ENCODE assay signal across 14 cellular contexts in the genomic region with DNA sequence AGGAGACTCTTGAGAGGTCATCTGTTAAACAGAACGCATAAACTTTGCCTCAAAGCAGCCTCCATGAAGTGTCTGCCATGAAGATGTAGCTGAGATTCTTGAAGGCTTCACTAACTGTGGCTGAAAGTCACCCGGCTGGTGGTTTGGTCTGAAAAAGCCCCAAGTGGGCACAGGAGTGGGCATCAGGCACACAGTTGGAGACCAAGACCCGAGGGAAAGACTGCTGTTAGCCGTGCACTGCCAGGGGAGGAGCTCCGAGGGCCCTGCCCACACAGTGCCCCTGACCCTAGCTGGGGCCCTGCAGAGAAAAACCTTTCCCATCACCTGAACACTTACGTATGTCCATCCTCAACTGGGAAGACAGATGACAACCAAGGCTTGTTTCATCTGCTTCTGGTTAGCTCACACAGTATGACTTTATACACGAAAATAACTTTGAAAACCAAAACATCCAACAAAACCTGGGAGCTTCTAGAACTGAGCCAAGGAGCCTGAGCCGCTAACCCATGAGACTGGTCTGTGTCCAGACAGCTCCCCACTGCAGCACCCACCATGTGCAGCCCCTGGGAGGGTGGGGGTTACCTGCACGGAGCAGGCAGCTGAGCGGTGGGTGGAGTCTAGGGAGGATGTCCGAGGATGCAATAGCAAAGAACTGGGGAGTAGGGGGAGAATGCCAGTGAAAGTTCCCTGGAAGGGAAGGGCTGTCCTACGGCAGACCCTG. TPM values are rescaled to one million over a fixed set of nuclear protein-coding genes. Genes with fewer than 3 reads are reported as not detected.
DNase-seq lines count a peak whose midpoint lies in the region; ATAC-seq and TF ChIP-seq lines count a peak whose summit lies in the region.
"Had no signal": no experiment of that assay in that cellular context is flagged by ENCODE, and none has a peak within 500 bp of the region (broad histone marks: within the 10 kb centered on the region; RNA-seq: fewer than 3 reads in every experiment).

No MANE protein-coding gene starts in this region.

- H3K9ac ChIP-seq in BLaER1 = 0 out of 2 replicates have a peak overlapping the region, but pooled peaks have one; percentile 18
- no peak overlapping the region for H3K9ac ChIP-seq in DND-41 (ENCODE audit: low read depth, low read length)

- H3K4me1 ChIP-seq in BLaER1 (peaks cover 48% of the 10 kb centered on the region), DND-41 (ENCODE audit: insufficient read depth, low read length) (peaks cover 45% of the 10 kb centered on the region), OCI-LY7 (ENCODE audit: insufficient read depth, low read length, poor library complexity, severe bottlenecking) (peaks cover 9% of the 10 kb centered on the region)
- H3K4me1 ChIP-seq: prostate gland had no signal

- H3K4me2 ChIP-seq in BLaER1 = peak overlapping the region; percentile 53
- peak overlapping the region; percentile 48 for H3K4me2 ChIP-seq in DND-41 (ENCODE audit: insufficient read depth, low read length)
- no peak overlapping the region; the same call in 1 of the 2 replicates for H3K4me2 ChIP-seq in OCI-LY7 (ENCODE audit: low read length)

- no peaks in the 10 kb centered on the region for H3K27me3 ChIP-seq in BLaER1
- H3K27me3 ChIP-seq in DND-41 (ENCODE audit: insufficient read depth, low read length, poor library complexity) = no peaks in the 10 kb centered on the region

- H4K20me1 ChIP-seq in BLaER1 (peaks cover 89% of the 10 kb centered on the region), DND-41 (ENCODE audit: insufficient read depth, low read length) (peaks cover 71% of the 10 kb centered on the region), OCI-LY7 (ENCODE audit: insufficient read depth, low read length) (peaks cover 29% of the 10 kb centered on the region)

- ATAC-seq in DND-41 (ENCODE audit: insufficient read depth, low read depth) = no peak
- no peak for ATAC-seq in GM19452 (IDR thresholded peaks at IDR 0.05; ENCODE audit: unreplicated experiment)
- no peak for ATAC-seq in GM21529 (IDR thresholded peaks at IDR 0.05; ENCODE audit: unreplicated experiment)

- DNase-seq in DND-41 = no peak
- no peak for DNase-seq in activated T-helper 2 cell treated with anti-CD3 and anti-CD28 coated beads, Interferon-gamma antibody, Interleukin-2, Interleukin-4, amounts not matched to agents 10 μg/mL and 5 μg/mL and 100 μg/mL, durations not matched to agents 14 hours and 24 hours and 36 hours (ENCODE audit: low spot score)
- peak; percentile 62 for DNase-seq in osteocyte (ENCODE audit: extremely low spot score, unreplicated experiment)
- no peak for DNase-seq in OCI-LY7 (ENCODE audit: low spot score)
- DNase-seq: caudate nucleus; CD4-positive, alpha-beta memory T cell; hypothalamus; NCI-H187 treated with DMSO at 0.1 percent for 48 hours; NCI-H510A treated with DMSO at 0.1 percent for 48 hours; WERI-Rb-1 had no signal

- peaks cover 99% of the 10 kb centered on the region for H3K36me3 ChIP-seq in BLaER1
- H3K36me3 ChIP-seq in DND-41 (ENCODE audit: insufficient read depth, low read length) = peaks cover 100% of the 10 kb centered on the region
- peaks cover 100% of the 10 kb centered on the region for H3K36me3 ChIP-seq in OCI-LY7 (ENCODE audit: insufficient read depth, low read length)
- H3K36me3 ChIP-seq: prostate gland had no signal

- H3K9me3 Mint-ChIP-seq in activated T-helper 2 cell treated with anti-CD3 and anti-CD28 coated beads, Interferon-gamma antibody, Interleukin-2, Interleukin-4, amounts not matched to agents 10 μg/mL and 5 μg/mL and 100 μg/mL, durations not matched to agents 14 hours and 24 hours and 36 hours = no peaks in the 10 kb centered on the region
- no peaks in the 10 kb centered on the region for H3K9me3 Mint-ChIP-seq in osteocyte (ENCODE audit: unreplicated experiment)

- POLR2A ChIA-PET in OCI-LY7 (lab: Charles Lee) = interaction anchor here (1.3 kb wide), 1 partner anchor 11 kb away, joined by 3 read pairs; no protein-coding TSS in a partner anchor

- TF ChIP-seq CTCF in DND-41 (IDR thresholded peaks at IDR 0.05; ENCODE audit: borderline replicate concordance, extremely low read depth, low read length, poor library complexity, severe bottlenecking) = no peak
- no peak for TF ChIP-seq CTCF in osteocyte (IDR thresholded peaks at IDR 0.05)
- TF ChIP-seq CTCF in OCI-LY7 (conservative IDR thresholded peaks at IDR 0.05; ENCODE audit: low read length) = no peak

- H3K4me3 ChIP-seq in BLaER1 = no peak overlapping the region
- H3K4me3 ChIP-seq in DND-41 (ENCODE audit: low read depth in 1 of 2, low read length in 2 of 2) = peak overlapping the region in 1 of 2 experiments; percentile 21; a peak in 1 of 4 replicates
- no peak overlapping the region for H3K4me3 ChIP-seq in OCI-LY7 (ENCODE audit: low read depth, low read length, poor library complexity, severe bottlenecking)
- H3K4me3 ChIP-seq: prostate gland had no signal

- H3K79me2 ChIP-seq in DND-41 (ENCODE audit: insufficient read depth, low read length) (peaks cover 77% of the 10 kb centered on the region), OCI-LY7 (ENCODE audit: insufficient read depth, low read depth, low read length) (peaks cover 74% of the 10 kb centered on the region)

- no TSS peak for BruUV-seq in OCI-LY7 (replicated peaks; lab: Mats Ljungman, UMichigan)

- peaks cover 94% of the 10 kb centered on the region for H3K36me3 Mint-ChIP-seq in activated T-helper 2 cell treated with anti-CD3 and anti-CD28 coated beads, Interferon-gamma antibody, Interleukin-2, Interleukin-4, amounts not matched to agents 10 μg/mL and 5 μg/mL and 100 μg/mL, durations not matched to agents 14 hours and 24 hours and 36 hours (ENCODE audit: low read depth)
- H3K36me3 Mint-ChIP-seq in osteocyte (ENCODE audit: unreplicated experiment) = peaks cover 12% of the 10 kb centered on the region
- H3K36me3 Mint-ChIP-seq: CD4-positive, alpha-beta memory T cell had no signal

- H2AFZ ChIP-seq in DND-41 (ENCODE audit: low read depth, low read length) = no peak overlapping the region
- H2AFZ ChIP-seq in OCI-LY7 (ENCODE audit: low read length) = no peak overlapping the region

- H3K9me2 ChIP-seq in OCI-LY7 (ENCODE audit: insufficient read depth, low read length) = no peaks in the 10 kb centered on the region

- no peak overlapping the region for H3K4me3 Mint-ChIP-seq in activated T-helper 2 cell treated with anti-CD3 and anti-CD28 coated beads, Interferon-gamma antibody, Interleukin-2, Interleukin-4, amounts not matched to agents 10 μg/mL and 5 μg/mL and 100 μg/mL, durations not matched to agents 14 hours and 24 hours and 36 hours (ENCODE audit: low read depth)
- H3K4me3 Mint-ChIP-seq in osteocyte (ENCODE audit: unreplicated experiment) = no peak overlapping the region

- H3K9me3 ChIP-seq in BLaER1 (no peaks in the 10 kb centered on the region), DND-41 (ENCODE audit: insufficient read depth, low read length, severe bottlenecking) (no peaks in the 10 kb centered on the region), OCI-LY7 (ENCODE audit: low read length) (no peaks in the 10 kb centered on the region)
- H3K9me3 ChIP-seq: prostate gland had no signal

- H3K27ac ChIP-seq in BLaER1 = peak overlapping the region; percentile 45
- no peak overlapping the region for H3K27ac ChIP-seq in DND-41 (ENCODE audit: low read length)
- no peak overlapping the region for H3K27ac ChIP-seq in OCI-LY7 (ENCODE audit: low read depth, low read length, poor library complexity, severe bottlenecking)
- H3K27ac ChIP-seq: prostate gland, WERI-Rb-1 had no signal

- CTCF ChIA-PET in OCI-LY7 (lab: Charles Lee; ENCODE audit: unreplicated experiment) = no interaction called here

- peak overlapping the region; percentile 29 for H3K27ac Mint-ChIP-seq in activated T-helper 2 cell treated with anti-CD3 and anti-CD28 coated beads, Interferon-gamma antibody, Interleukin-2, Interleukin-4, amounts not matched to agents 10 μg/mL and 5 μg/mL and 100 μg/mL, durations not matched to agents 14 hours and 24 hours and 36 hours
- no peak overlapping the region for H3K27ac Mint-ChIP-seq in osteocyte (ENCODE audit: unreplicated experiment)

- intact Hi-C loops in activated T-helper 2 cell treated with anti-CD3 and anti-CD28 coated beads, Interferon-gamma antibody, Interleukin-2, Interleukin-4, amounts not matched to agents 10 μg/mL and 5 μg/mL and 100 μg/mL, durations not matched to agents 14 hours and 24 hours and 36 hours (cut with micrococcal nuclease) = no loop called here
- intact Hi-C loops in OCI-LY7 (cut with micrococcal nuclease; ENCODE audit: unreplicated experiment) = loop anchor here (10.0 kb wide), 1 partner anchor 354 kb away; no protein-coding TSS in a partner anchor

- H3K27me3 Mint-ChIP-seq in activated T-helper 2 cell treated with anti-CD3 and anti-CD28 coated beads, Interferon-gamma antibody, Interleukin-2, Interleukin-4, amounts not matched to agents 10 μg/mL and 5 μg/mL and 100 μg/mL, durations not matched to agents 14 hours and 24 hours and 36 hours (ENCODE audit: low read depth) = no peaks in the 10 kb centered on the region
- H3K27me3 Mint-ChIP-seq in osteocyte (ENCODE audit: unreplicated experiment) = no peaks in the 10 kb centered on the region
- H3K27me3 Mint-ChIP-seq: CD4-positive, alpha-beta memory T cell had no signal

- H3K4me1 Mint-ChIP-seq in activated T-helper 2 cell treated with anti-CD3 and anti-CD28 coated beads, Interferon-gamma antibody, Interleukin-2, Interleukin-4, amounts not matched to agents 10 μg/mL and 5 μg/mL and 100 μg/mL, durations not matched to agents 14 hours and 24 hours and 36 hours (ENCODE audit: low read depth) = peaks cover 32% of the 10 kb centered on the region
- H3K4me1 Mint-ChIP-seq in osteocyte (ENCODE audit: unreplicated experiment) = peaks cover 19% of the 10 kb centered on the region

RNA-seq across cellular contexts. Expression of gene HJURP, which starts 15.4 kb away (rescaled TPM):
- total RNA-seq in activated T-helper 2 cell treated with anti-CD3 and anti-CD28 coated beads, Interferon-gamma antibody, Interleukin-2, Interleukin-4, amounts not matched to agents 10 μg/mL and 5 μg/mL and 100 μg/mL, durations not matched to agents 14 hours and 24 hours and 36 hours = 50.5 and 52.4 TPM in 2 replicates
- total RNA-seq in osteocyte = 7.7 and 7.9 TPM in 2 replicates
- total RNA-seq in OCI-LY7 (2014; rRNA removed; shearing (Covaris generic)) = 79.9 and 94.3 TPM in 2 replicates
- 122 and 135 TPM in 2 replicates for total RNA-seq in OCI-LY7 (2022)
